10 cellular contexts compared by ENCODE assay signal in the genomic region with DNA sequence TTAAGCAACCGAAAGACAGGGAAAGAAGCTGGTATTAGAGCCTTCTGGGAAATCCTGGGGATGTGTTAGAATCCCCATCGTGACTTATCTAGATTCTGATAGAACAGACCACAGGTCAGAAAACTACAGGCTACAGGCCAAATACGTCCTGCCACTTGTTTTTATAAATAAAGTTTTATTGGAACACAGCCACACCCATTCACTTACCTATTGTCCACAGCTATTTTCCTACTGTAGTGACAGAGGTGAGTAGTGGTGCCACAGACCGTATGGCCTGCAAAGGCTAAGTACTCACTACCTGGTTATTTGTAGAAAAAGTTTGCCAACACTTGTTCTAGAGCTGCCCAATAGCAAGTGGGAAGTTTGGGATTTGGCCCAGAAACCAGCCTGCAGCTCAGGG. TPM values are rescaled to one million over a fixed set of nuclear protein-coding genes. Genes with fewer than 3 reads are reported as not detected.
"Had no signal": no experiment of that assay in that cellular context is flagged by ENCODE, and none has a peak within 500 bp of the region (broad histone marks: within the 10 kb centered on the region; RNA-seq: fewer than 3 reads in every experiment).

No MANE protein-coding gene starts in this region.

- H3K4me2 ChIP-seq: KMS-11 had no signal

- H3K9ac ChIP-seq: GM23248, KMS-11 had no signal

- H3K4me1 ChIP-seq: HAP-1 had no signal

- H3K27ac ChIP-seq: GM23248, HL-60, KMS-11 had no signal

- H3K4me3 Mint-ChIP-seq: HFFc6 had no signal

- H3K4me3 ChIP-seq: GM23248, HAP-1 had no signal

- H3K9me3 Mint-ChIP-seq: HFFc6 had no signal

- ATAC-seq: HCT116 had no signal

- DNase-seq: GM23248, GOT3, H7, HFFc6, IMR-90, KBM-7 had no signal

- H3K27ac Mint-ChIP-seq: HFFc6 had no signal

- H2AFZ ChIP-seq: GM23248 had no signal

- H3K9me3 ChIP-seq: HAP-1 had no signal

RNA-seq across cellular contexts. Expression of gene HRK, which starts 53.8 kb away (rescaled TPM):
- total RNA-seq: GM23248, HFFc6, IMR-90 had no signal
- polyA plus RNA-seq: GM23248, IMR-90 had no signal
